In genomic region chr20:22546344-22546743, GRCh38 we compare ENCODE assay signal across 35 cellular contexts. TPM values are rescaled to one million over a fixed set of nuclear protein-coding genes. Genes with fewer than 3 reads are reported as not detected.
"Had no signal": no experiment of that assay in that cellular context is flagged by ENCODE, and none has a peak within 500 bp of the region (broad histone marks: within the 10 kb centered on the region; RNA-seq: fewer than 3 reads in every experiment).

No MANE protein-coding gene starts in this region.

- ATAC-seq: activated CD4-positive, alpha-beta T cell treated with anti-CD3 and anti-CD28 coated beads for 36 hours; activated CD8-positive, alpha-beta memory T cell treated with anti-CD3 and anti-CD28 coated beads, Interleukin-2, amount 10 ng/mL, durations not matched to agents 7 days and 5 days; activated CD8-positive, alpha-beta T cell treated with anti-CD3 and anti-CD28 coated beads, Interleukin-2, amount 10 ng/mL, durations not matched to agents 7 days and 5 days; body of pancreas; foreskin keratinocyte; heart left ventricle; naive thymus-derived CD4-positive, alpha-beta T cell; stimulated activated effector memory CD8-positive, alpha-beta T cell treated with anti-CD3 and anti-CD28 coated beads, Interleukin-12 subunit alpha, Interleukin-12 subunit beta, amount 100 ng/mL, for 72 hours had no signal

- FAIRE-seq: colon, kidney, small intestine had no signal

- H3K36me3 ChIP-seq: adrenal gland, esophagus muscularis mucosa, heart left ventricle, ovary, sigmoid colon, vagina had no signal

- H3K4me3 ChIP-seq: adrenal gland, body of pancreas, esophagus muscularis mucosa, heart left ventricle, ovary, sigmoid colon, vagina had no signal

- DNase-seq: activated CD4-positive, alpha-beta T cell treated with anti-CD3 and anti-CD28 coated beads for 36 hours; activated CD4-positive, CD25-positive, alpha-beta regulatory T cell; activated CD8-positive, alpha-beta memory T cell treated with anti-CD3 and anti-CD28 coated beads, Interleukin-2, amount 10 ng/mL, durations not matched to agents 7 days and 5 days; activated CD8-positive, alpha-beta T cell treated with anti-CD3 and anti-CD28 coated beads, Interleukin-2, amount 10 ng/mL, durations not matched to agents 7 days and 5 days; activated naive CD4-positive, alpha-beta T cell; activated T-cell treated with anti-CD3 and anti-CD28 coated beads, Interleukin-2, amount 50 U/mL, for 48 hours; adrenal gland; aorta; body of pancreas; dermis blood vessel endothelial cell; effector CD4-positive, alpha-beta T cell; foreskin keratinocyte; heart left ventricle; hypothalamus; immature natural killer cell; kidney; midbrain; naive thymus-derived CD4-positive, alpha-beta T cell; ovary; retina; sigmoid colon; small intestine; stimulated activated CD4-positive, alpha-beta T cell treated with anti-CD3 and anti-CD28 coated beads, Interleukin-4, amount 100 ng/mL, for 24 hours; substantia nigra had no signal

- H3K4me1 Mint-ChIP-seq: activated CD4-positive, alpha-beta T cell treated with anti-CD3 and anti-CD28 coated beads for 36 hours; activated CD8-positive, alpha-beta memory T cell treated with anti-CD3 and anti-CD28 coated beads, Interleukin-2, amount 10 ng/mL, durations not matched to agents 7 days and 5 days; immature natural killer cell; memory B cell; naive thymus-derived CD4-positive, alpha-beta T cell; stimulated activated effector memory CD8-positive, alpha-beta T cell treated with anti-CD3 and anti-CD28 coated beads, Interleukin-12 subunit alpha, Interleukin-12 subunit beta, amount 100 ng/mL, for 72 hours had no signal

- H3K27ac Mint-ChIP-seq: activated CD4-positive, alpha-beta T cell treated with anti-CD3 and anti-CD28 coated beads for 36 hours; activated CD8-positive, alpha-beta memory T cell treated with anti-CD3 and anti-CD28 coated beads, Interleukin-2, amount 10 ng/mL, durations not matched to agents 7 days and 5 days; activated CD8-positive, alpha-beta T cell treated with anti-CD3 and anti-CD28 coated beads, Interleukin-2, amount 10 ng/mL, durations not matched to agents 7 days and 5 days; activated naive CD8-positive, alpha-beta T cell; immature natural killer cell; memory B cell; naive thymus-derived CD4-positive, alpha-beta T cell; progenitor cell of endocrine pancreas; stimulated activated effector memory CD8-positive, alpha-beta T cell treated with anti-CD3 and anti-CD28 coated beads, Interleukin-12 subunit alpha, Interleukin-12 subunit beta, amount 100 ng/mL, for 72 hours; stimulated activated naive CD8-positive, alpha-beta T cell treated with anti-CD3 and anti-CD28 coated beads, Interleukin-15, Interleukin-2, amounts not matched to agents 100 ng/mL and 50 ng/mL, for 24 hours; type B pancreatic cell had no signal

- H3K4me1 ChIP-seq: adrenal gland, body of pancreas, esophagus muscularis mucosa, foreskin keratinocyte, heart left ventricle, sigmoid colon, vagina had no signal

- H3K27ac ChIP-seq: adrenal gland, body of pancreas, esophagus muscularis mucosa, foreskin keratinocyte, heart left ventricle, ovary, sigmoid colon, vagina had no signal

- H3K27me3 Mint-ChIP-seq: activated CD8-positive, alpha-beta memory T cell treated with anti-CD3 and anti-CD28 coated beads, Interleukin-2, amount 10 ng/mL, durations not matched to agents 7 days and 5 days; progenitor cell of endocrine pancreas; stimulated activated naive CD8-positive, alpha-beta T cell treated with anti-CD3 and anti-CD28 coated beads, Interleukin-15, Interleukin-2, amounts not matched to agents 100 ng/mL and 50 ng/mL, for 24 hours had no signal

- H3K9me3 ChIP-seq: adrenal gland, body of pancreas, heart left ventricle, ovary, sigmoid colon, vagina had no signal

- H3K36me3 Mint-ChIP-seq: activated CD8-positive, alpha-beta memory T cell treated with anti-CD3 and anti-CD28 coated beads, Interleukin-2, amount 10 ng/mL, durations not matched to agents 7 days and 5 days; activated naive CD8-positive, alpha-beta T cell; immature natural killer cell; naive thymus-derived CD4-positive, alpha-beta T cell; stimulated activated effector memory CD8-positive, alpha-beta T cell treated with anti-CD3 and anti-CD28 coated beads, Interleukin-12 subunit alpha, Interleukin-12 subunit beta, amount 100 ng/mL, for 72 hours; type B pancreatic cell had no signal

- H3K27me3 ChIP-seq: adrenal gland, body of pancreas, ovary, vagina had no signal

- H3K9me3 Mint-ChIP-seq: stimulated activated naive CD8-positive, alpha-beta T cell treated with anti-CD3 and anti-CD28 coated beads, Interleukin-15, Interleukin-2, amounts not matched to agents 100 ng/mL and 50 ng/mL, for 24 hours; type B pancreatic cell had no signal

- H3K4me3 Mint-ChIP-seq: activated CD4-positive, alpha-beta T cell treated with anti-CD3 and anti-CD28 coated beads for 36 hours; activated CD8-positive, alpha-beta memory T cell treated with anti-CD3 and anti-CD28 coated beads, Interleukin-2, amount 10 ng/mL, durations not matched to agents 7 days and 5 days; activated CD8-positive, alpha-beta T cell treated with anti-CD3 and anti-CD28 coated beads, Interleukin-2, amount 10 ng/mL, durations not matched to agents 7 days and 5 days; activated naive CD8-positive, alpha-beta T cell; immature natural killer cell; memory B cell; naive thymus-derived CD4-positive, alpha-beta T cell; stimulated activated effector memory CD8-positive, alpha-beta T cell treated with anti-CD3 and anti-CD28 coated beads, Interleukin-12 subunit alpha, Interleukin-12 subunit beta, amount 100 ng/mL, for 72 hours; stimulated activated naive CD8-positive, alpha-beta T cell treated with anti-CD3 and anti-CD28 coated beads, Interleukin-15, Interleukin-2, amounts not matched to agents 100 ng/mL and 50 ng/mL, for 24 hours; type B pancreatic cell had no signal

RNA-seq across cellular contexts. Expression of gene FOXA2, which starts 38.0 kb away (rescaled TPM):
- total RNA-seq: activated CD4-positive, alpha-beta T cell treated with anti-CD3 and anti-CD28 coated beads for 36 hours; activated CD8-positive, alpha-beta memory T cell treated with anti-CD3 and anti-CD28 coated beads, Interleukin-2, amount 10 ng/mL, durations not matched to agents 7 days and 5 days; activated CD8-positive, alpha-beta T cell treated with anti-CD3 and anti-CD28 coated beads, Interleukin-2, amount 10 ng/mL, durations not matched to agents 7 days and 5 days; adrenal gland; aorta; dermis blood vessel endothelial cell; esophagus muscularis mucosa; heart left ventricle; lower leg skin; naive thymus-derived CD4-positive, alpha-beta T cell; sigmoid colon; vagina had no signal
- polyA plus RNA-seq: adrenal gland; heart left ventricle; immature natural killer cell; naive thymus-derived CD4-positive, alpha-beta T cell; neural cell; ovary had no signal
